ENCODE assay signal across 9 cellular contexts in the genomic region with DNA sequence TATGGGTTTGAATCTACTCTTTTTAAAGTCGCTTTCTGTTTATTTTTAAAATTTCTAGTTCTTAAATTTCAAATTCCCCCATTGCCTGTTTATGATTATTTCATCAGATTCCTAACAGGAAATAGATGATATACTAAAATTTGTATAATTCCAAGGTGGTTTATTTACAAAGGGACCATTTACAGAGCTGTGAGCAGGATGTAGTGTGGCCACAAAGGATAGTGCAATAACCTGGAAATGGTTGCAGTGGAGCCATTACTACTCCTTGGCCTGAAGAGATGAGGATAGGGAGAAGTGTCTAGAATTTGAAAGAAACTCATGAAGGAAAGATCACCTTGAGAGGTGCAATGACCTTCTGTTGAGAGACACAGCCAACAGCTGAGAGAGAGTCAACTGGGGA.
"Had no signal": no experiment of that assay in that cellular context is flagged by ENCODE, and none has a peak within 500 bp of the region (broad histone marks: within the 10 kb centered on the region; RNA-seq: fewer than 3 reads in every experiment).

No MANE protein-coding gene starts in this region.

- H3K27ac ChIP-seq: GM23248, HL-60, KMS-11 had no signal

- H3K9ac ChIP-seq: GM23248, KMS-11 had no signal

- DNase-seq: GM23248, H9, HCEC 1CT, IMR-90, KBM-7 had no signal

- H3K4me1 Mint-ChIP-seq: H9 had no signal

- H3K27ac Mint-ChIP-seq: H9 had no signal

- H3K4me3 Mint-ChIP-seq: H9 had no signal

- H3K9me3 Mint-ChIP-seq: H9 had no signal

- H3K4me3 ChIP-seq: GM23248 had no signal

- H2AFZ ChIP-seq: GM23248 had no signal

- H3K4me2 ChIP-seq: KMS-11 had no signal

- FAIRE-seq: H1, H54 had no signal
